16 cellular contexts compared by ENCODE assay signal in genomic region chr9:13728121-13728520, GRCh38.
DNase-seq lines count a peak whose midpoint lies in the region; ATAC-seq and TF ChIP-seq lines count a peak whose summit lies in the region.
"Had no signal": no experiment of that assay in that cellular context is flagged by ENCODE, and none has a peak within 500 bp of the region (broad histone marks: within the 10 kb centered on the region; RNA-seq: fewer than 3 reads in every experiment).

No MANE protein-coding gene starts in this region.

- TF ChIP-seq CTCF in HFFc6 (IDR thresholded peaks at IDR 0.05), result no peak

- H3K9me3 Mint-ChIP-seq in HFFc6, result peaks cover 8% of the 10 kb centered on the region; the same call in 1 of the 2 replicates

- H3K4me3 Mint-ChIP-seq in HFFc6, result no peak overlapping the region
- H3K4me3 Mint-ChIP-seq: activated CD4-positive, alpha-beta memory T cell treated with anti-CD3 and anti-CD28 coated beads for 36 hours; activated naive CD4-positive, alpha-beta T cell treated with anti-CD3 and anti-CD28 coated beads, Interleukin-2, amount 50 U/mL, for 24 hours; activated T-cell treated with anti-CD3 and anti-CD28 coated beads, Interleukin-2, amount 50 U/mL, for 24 hours; CD4-positive, alpha-beta memory T cell had no signal

- H3K27me3 Mint-ChIP-seq in HFFc6 (ENCODE audit: insufficient read depth), result no peaks in the 10 kb centered on the region; the same call in 1 of the 2 replicates
- H3K27me3 Mint-ChIP-seq: activated CD4-positive, alpha-beta memory T cell treated with anti-CD3 and anti-CD28 coated beads for 36 hours; activated naive CD4-positive, alpha-beta T cell treated with anti-CD3 and anti-CD28 coated beads, Interleukin-2, amount 50 U/mL, for 24 hours; activated T-cell treated with anti-CD3 and anti-CD28 coated beads, Interleukin-2, amount 50 U/mL, for 24 hours; CD4-positive, alpha-beta memory T cell had no signal

- DNase-seq in D341Med (ENCODE audit: low spot score) (peak; percentile 50), NCI-H1092 (lab: John Stamatoyannopoulos, UW) (peak; percentile 22), RPMI8226 (peak; percentile 23), left kidney (ENCODE audit: low read depth, low spot score) (peak; percentile 91), amniotic stem cell (lab: John Stamatoyannopoulos, UW) (no peak), HFFc6 (no peak)
- DNase-seq in activated CD8-positive, alpha-beta memory T cell treated with anti-CD3 and anti-CD28 coated beads for 24 hours, result no peak
- DNase-seq: activated CD4-positive, alpha-beta memory T cell treated with anti-CD3 and anti-CD28 coated beads for 36 hours; activated T-cell treated with anti-CD3 and anti-CD28 coated beads, Interleukin-2, amount 50 U/mL, for 24 hours; CD4-positive, alpha-beta memory T cell; EL; H7; SHP77; stimulated activated CD4-positive, alpha-beta T cell treated with anti-CD3 and anti-CD28 coated beads, Interleukin-2, amount 100 ng/mL, for 48 hours had no signal

- no peak for ATAC-seq in GM21423 (IDR thresholded peaks at IDR 0.05; ENCODE audit: unreplicated experiment)

- no peak overlapping the region for H3K27ac Mint-ChIP-seq in HFFc6
- H3K27ac Mint-ChIP-seq: activated CD4-positive, alpha-beta memory T cell treated with anti-CD3 and anti-CD28 coated beads for 36 hours; activated naive CD4-positive, alpha-beta T cell treated with anti-CD3 and anti-CD28 coated beads, Interleukin-2, amount 50 U/mL, for 24 hours; activated T-cell treated with anti-CD3 and anti-CD28 coated beads, Interleukin-2, amount 50 U/mL, for 24 hours; CD4-positive, alpha-beta memory T cell had no signal

- H3K36me3 Mint-ChIP-seq in HFFc6 (ENCODE audit: low read depth), result no peaks in the 10 kb centered on the region
- H3K36me3 Mint-ChIP-seq: activated CD4-positive, alpha-beta memory T cell treated with anti-CD3 and anti-CD28 coated beads for 36 hours; activated naive CD4-positive, alpha-beta T cell treated with anti-CD3 and anti-CD28 coated beads, Interleukin-2, amount 50 U/mL, for 24 hours; CD4-positive, alpha-beta memory T cell had no signal

- peaks cover 7% of the 10 kb centered on the region; the same call in 1 of the 2 replicates for H3K4me1 Mint-ChIP-seq in HFFc6 (ENCODE audit: low read depth)
- H3K4me1 Mint-ChIP-seq: activated naive CD4-positive, alpha-beta T cell treated with anti-CD3 and anti-CD28 coated beads, Interleukin-2, amount 50 U/mL, for 24 hours; CD4-positive, alpha-beta memory T cell had no signal

Comparison
In these comparisons a context has a peak if more than half of its experiments do, and no peak if none do; other contexts are left out.
1. DNase-seq: peak in D341Med (single experiment), NCI-H1092 (single experiment), RPMI8226 (single experiment) and left kidney (single experiment); none in amniotic stem cell (single experiment), HFFc6 (single experiment) and activated CD8-positive, alpha-beta memory T cell treated with anti-CD3 and anti-CD28 coated beads for 24 hours (single experiment).